ENCODE assay signal across 18 cellular contexts in genomic region chr1:77024500-77024899, GRCh38.
DNase-seq lines count a peak whose midpoint lies in the region; ATAC-seq and TF ChIP-seq lines count a peak whose summit lies in the region.
"Had no signal": no experiment of that assay in that cellular context is flagged by ENCODE, and none has a peak within 500 bp of the region (broad histone marks: within the 10 kb centered on the region; RNA-seq: fewer than 3 reads in every experiment).

No MANE protein-coding gene starts in this region.

- no peaks in the 10 kb centered on the region for H3K9me3 Mint-ChIP-seq in stimulated activated naive CD8-positive, alpha-beta T cell treated with anti-CD3 and anti-CD28 coated beads, Interleukin-15, amount 100 ng/mL, for 72 hours

- TF ChIP-seq RAD21 in Ishikawa (IDR thresholded peaks at IDR 0.05; ENCODE audit: low read depth): no peak

- peaks cover 24% of the 10 kb centered on the region for H3K27me3 Mint-ChIP-seq in stimulated activated naive CD8-positive, alpha-beta T cell treated with anti-CD3 and anti-CD28 coated beads, Interleukin-15, amount 100 ng/mL, for 72 hours

- no peak for TF ChIP-seq EP300 in Ishikawa (IDR thresholded peaks at IDR 0.05; ENCODE audit: borderline replicate concordance)

- H3K4me1 Mint-ChIP-seq in stimulated activated naive CD8-positive, alpha-beta T cell treated with anti-CD3 and anti-CD28 coated beads, Interleukin-15, amount 100 ng/mL, for 72 hours: no peaks in the 10 kb centered on the region

- no peak for DNase-seq in stimulated activated naive CD8-positive, alpha-beta T cell treated with anti-CD3 and anti-CD28 coated beads, Interleukin-15, amount 100 ng/mL, for 72 hours
- no peak for DNase-seq in stimulated activated naive CD8-positive, alpha-beta T cell treated with anti-CD3 and anti-CD28 coated beads, Interleukin-15, Interleukin-2, amounts not matched to agents 100 U/mL and 50 U/mL, for 24 hours
- DNase-seq in iPS-NIHi11 (ENCODE audit: low spot score) (peak; percentile 16), posterior cingulate gyrus (no peak), NCI-H2107 (lab: John Stamatoyannopoulos, UW) (no peak), NCI-H187 treated with DMSO at 0.1 percent for 48 hours (lab: John Stamatoyannopoulos, UW) (no peak)
- DNase-seq: C1 segment of cervical spinal cord, DMS79 treated with DMSO at 0.1 percent for 48 hours, KBM-7, NCI-H1105 treated with DMSO at 0.1 percent for 48 hours, NCI-H1930, NCI-H2171 treated with DMSO at 0.1 percent for 48 hours, NCI-H446, NCI-H748 treated with DMSO at 0.1 percent for 48 hours, OCI-M1, Right ventricle myocardium superior, SW 1271 had no signal

- H3K4me3 Mint-ChIP-seq in stimulated activated naive CD8-positive, alpha-beta T cell treated with anti-CD3 and anti-CD28 coated beads, Interleukin-15, amount 100 ng/mL, for 72 hours: no peak overlapping the region

- H3K27ac Mint-ChIP-seq in stimulated activated naive CD8-positive, alpha-beta T cell treated with anti-CD3 and anti-CD28 coated beads, Interleukin-15, amount 100 ng/mL, for 72 hours: no peak overlapping the region

- peak; percentile 36 for ATAC-seq in stimulated activated naive CD8-positive, alpha-beta T cell treated with anti-CD3 and anti-CD28 coated beads, Interleukin-15, amount 100 ng/mL, for 72 hours
- ATAC-seq in stimulated activated naive CD8-positive, alpha-beta T cell treated with anti-CD3 and anti-CD28 coated beads, Interleukin-15, Interleukin-2, amounts not matched to agents 100 U/mL and 50 U/mL, for 24 hours: no peak

- intact Hi-C loops in posterior cingulate gyrus (cut with DNase I): no loop called here

TF ChIP-seq in Ishikawa, 13 proteins besides CTCF, POLR2A, EP300 and RAD21:
- TF ChIP-seq ZBTB7A (IDR thresholded peaks at IDR 0.05; ENCODE audit: low read depth): no peak
- peak; percentile 78 for TF ChIP-seq CEBPB (IDR thresholded peaks at IDR 0.05)
